ENCODE assay signal across 19 cellular contexts in the genomic region with DNA sequence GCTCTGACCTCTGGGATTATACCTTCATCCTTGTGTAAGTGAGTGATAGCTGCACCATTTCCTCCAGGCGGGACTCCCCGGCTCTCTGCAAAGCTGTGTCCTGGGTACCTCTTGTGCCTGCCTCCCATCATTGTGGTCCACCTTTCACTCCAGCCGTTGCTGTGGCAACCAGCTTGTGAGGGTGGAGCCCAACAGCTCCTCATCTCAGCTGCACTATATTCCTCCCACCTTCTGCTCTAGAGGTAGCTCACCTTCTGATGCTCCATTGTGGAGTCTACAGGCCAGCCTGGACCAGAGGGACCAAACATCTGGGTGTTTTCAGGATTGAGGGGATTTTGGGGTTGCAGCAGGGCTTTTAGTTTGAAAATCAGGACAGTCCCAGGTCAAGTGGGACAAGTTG.
DNase-seq lines count a peak whose midpoint lies in the region; ATAC-seq, FAIRE-seq and TF ChIP-seq lines count a peak whose summit lies in the region.
"Had no signal": no experiment of that assay in that cellular context is flagged by ENCODE, and none has a peak within 500 bp of the region (broad histone marks: within the 10 kb centered on the region; RNA-seq: fewer than 3 reads in every experiment).

No MANE protein-coding gene starts in this region.

- no peak for TF ChIP-seq POLR2A in GM12892 (IDR thresholded peaks at IDR 0.05; ENCODE audit: low read depth, low read length)

- H3K36me3 ChIP-seq in neutrophil: no peaks in the 10 kb centered on the region

- H3K4me3 Mint-ChIP-seq in natural killer cell: peak overlapping the region; percentile 29
- H3K4me3 Mint-ChIP-seq in natural killer cell treated with Interleukin-12 subunit alpha and Interleukin-12 subunit beta and Interleukin-15 and Interleukin-18, amount 100 ng/mL, for 72 hours: no peak overlapping the region
- H3K4me3 Mint-ChIP-seq in dendritic cell treated with granulocyte-macrophage colony-stimulating factor and Interleukin-4, amounts not matched to agents 40 ng/mL and 50 ng/mL, for 4 days: no peak overlapping the region

- no peaks in the 10 kb centered on the region for H3K36me3 Mint-ChIP-seq in natural killer cell
- no peaks in the 10 kb centered on the region for H3K36me3 Mint-ChIP-seq in natural killer cell treated with Interleukin-12 subunit alpha and Interleukin-12 subunit beta and Interleukin-15 and Interleukin-18, amount 100 ng/mL, for 72 hours
- no peaks in the 10 kb centered on the region for H3K36me3 Mint-ChIP-seq in dendritic cell treated with granulocyte-macrophage colony-stimulating factor and Interleukin-4, amounts not matched to agents 40 ng/mL and 50 ng/mL, for 4 days (ENCODE audit: low read depth)
- no peaks in the 10 kb centered on the region for H3K36me3 Mint-ChIP-seq in activated naive CD4-positive, alpha-beta T cell treated with anti-CD3 and anti-CD28 coated beads, Interleukin-2, amount 50 U/mL, for 72 hours

- H3K9me3 Mint-ChIP-seq in natural killer cell: no peaks in the 10 kb centered on the region
- no peaks in the 10 kb centered on the region for H3K9me3 Mint-ChIP-seq in natural killer cell treated with Interleukin-12 subunit alpha and Interleukin-12 subunit beta and Interleukin-15 and Interleukin-18, amount 100 ng/mL, for 72 hours
- no peaks in the 10 kb centered on the region for H3K9me3 Mint-ChIP-seq in dendritic cell treated with granulocyte-macrophage colony-stimulating factor and Interleukin-4, amounts not matched to agents 40 ng/mL and 50 ng/mL, for 4 days
- peaks cover 0 to 5% of the 10 kb centered on the region in 2 donors for H3K9me3 Mint-ChIP-seq in activated naive CD4-positive, alpha-beta T cell treated with anti-CD3 and anti-CD28 coated beads, Interleukin-2, amount 50 U/mL, for 72 hours

- H3K4me3 ChIP-seq in neutrophil (ENCODE audit: low read depth in 1 of 2, low read length in 1 of 2): no peak overlapping the region

- no peak for ATAC-seq in natural killer cell
- no peak for ATAC-seq in natural killer cell treated with Interleukin-12 subunit alpha and Interleukin-12 subunit beta and Interleukin-15 and Interleukin-18, amount 100 ng/mL, for 72 hours
- no peak for ATAC-seq in activated naive CD4-positive, alpha-beta T cell treated with anti-CD3 and anti-CD28 coated beads, Interleukin-2, amount 50 U/mL, for 72 hours

- peaks cover 44 to 51% of the 10 kb centered on the region in 2 experiments for H3K4me1 ChIP-seq in neutrophil (ENCODE audit: control insufficient read depth in 1 of 2, insufficient read depth in 1 of 2, low read depth in 1 of 2, low read length in 1 of 2)

- intact Hi-C loops in natural killer cell (cut with micrococcal nuclease): loop anchor here (5.0 kb wide), 2 partner anchors 37 to 48 kb away; no protein-coding TSS in a partner anchor
- intact Hi-C loops in dendritic cell treated with granulocyte-macrophage colony-stimulating factor and Interleukin-4, amounts not matched to agents 40 ng/mL and 50 ng/mL, for 4 days (cut with micrococcal nuclease): loop anchor here (5.0 kb wide), 1 partner anchor 37 kb away; no protein-coding TSS in a partner anchor

- H3K27ac Mint-ChIP-seq in natural killer cell: peak overlapping the region; percentile 91 to 94
- H3K27ac Mint-ChIP-seq in natural killer cell treated with Interleukin-12 subunit alpha and Interleukin-12 subunit beta and Interleukin-15 and Interleukin-18, amount 100 ng/mL, for 72 hours: peak overlapping the region in 1 of 2 donors; percentile 49
- H3K27ac Mint-ChIP-seq in dendritic cell treated with granulocyte-macrophage colony-stimulating factor and Interleukin-4, amounts not matched to agents 40 ng/mL and 50 ng/mL, for 4 days: peak overlapping the region; percentile 70
- H3K27ac Mint-ChIP-seq in activated naive CD4-positive, alpha-beta T cell treated with anti-CD3 and anti-CD28 coated beads, Interleukin-2, amount 50 U/mL, for 72 hours: peak overlapping the region in 1 of 2 donors; percentile 44

- FAIRE-seq in GM12892 (lab: Jason Lieb, UNC): no peak

- peaks cover 89 to 90% of the 10 kb centered on the region in 2 donors for H3K4me1 Mint-ChIP-seq in natural killer cell
- H3K4me1 Mint-ChIP-seq in natural killer cell treated with Interleukin-12 subunit alpha and Interleukin-12 subunit beta and Interleukin-15 and Interleukin-18, amount 100 ng/mL, for 72 hours (ENCODE audit: low read depth in 2 of 2): peaks cover 43 to 74% of the 10 kb centered on the region in 2 donors
- H3K4me1 Mint-ChIP-seq in dendritic cell treated with granulocyte-macrophage colony-stimulating factor and Interleukin-4, amounts not matched to agents 40 ng/mL and 50 ng/mL, for 4 days (ENCODE audit: low read depth): peaks cover 75% of the 10 kb centered on the region

- H3K27me3 ChIP-seq in neutrophil: no peaks in the 10 kb centered on the region

- no peaks in the 10 kb centered on the region for H3K9me3 ChIP-seq in neutrophil

- no peak for TF ChIP-seq CTCF in natural killer cell (IDR thresholded peaks at IDR 0.05)
- no peak for TF ChIP-seq CTCF in neutrophil (IDR thresholded peaks at IDR 0.05)

- H3K27me3 Mint-ChIP-seq in natural killer cell (ENCODE audit: low read depth in 2 of 2): no peaks in the 10 kb centered on the region
- no peaks in the 10 kb centered on the region for H3K27me3 Mint-ChIP-seq in natural killer cell treated with Interleukin-12 subunit alpha and Interleukin-12 subunit beta and Interleukin-15 and Interleukin-18, amount 100 ng/mL, for 72 hours
- H3K27me3 Mint-ChIP-seq in dendritic cell treated with granulocyte-macrophage colony-stimulating factor and Interleukin-4, amounts not matched to agents 40 ng/mL and 50 ng/mL, for 4 days: peaks cover 6% of the 10 kb centered on the region

- H3K27ac ChIP-seq in neutrophil: peak overlapping the region; percentile 67
- H3K27ac ChIP-seq: C4-2B had no signal

- DNase-seq in natural killer cell (no peak), GM12892 (ENCODE audit: insufficient read length) (no peak), H4 (ENCODE audit: low spot score) (no peak), NCI-H1694 (lab: John Stamatoyannopoulos, UW) (no peak)
- DNase-seq in natural killer cell treated with Interleukin-12 subunit alpha and Interleukin-12 subunit beta and Interleukin-15 and Interleukin-18, amount 100 ng/mL, for 72 hours (ENCODE audit: low spot score): no peak
- DNase-seq in activated naive CD4-positive, alpha-beta T cell treated with anti-CD3 and anti-CD28 coated beads, Interleukin-2, amount 50 U/mL, for 72 hours (ENCODE audit: low spot score in 2 of 2): no peak
- DNase-seq: DMS79 treated with DMSO at 0.1 percent for 48 hours, HCEC 1CT, KG1, NCI-H1092, NCI-H1436, NCI-H2029, NCI-H2171, NCI-H345, NCI-H524, Right ventricle myocardium superior had no signal
